Comparison of ENCODE assay signal across 24 cellular contexts in genomic region chr21:15549671-15550070, GRCh38.
DNase-seq lines count a peak whose midpoint lies in the region; ATAC-seq, FAIRE-seq and TF ChIP-seq lines count a peak whose summit lies in the region.
"Had no signal": no experiment of that assay in that cellular context is flagged by ENCODE, and none has a peak within 500 bp of the region (broad histone marks: within the 10 kb centered on the region; RNA-seq: fewer than 3 reads in every experiment).

No MANE protein-coding gene starts in this region.

- no peak for ATAC-seq in GM21723 (IDR thresholded peaks at IDR 0.05; ENCODE audit: unreplicated experiment)
- ATAC-seq: activated T-cell treated with anti-CD3 and anti-CD28 coated beads, Interleukin-2, amount 50 U/mL, for 4 hours; naive thymus-derived CD8-positive, alpha-beta T cell had no signal

- no peaks in the 10 kb centered on the region for H3K9me3 Mint-ChIP-seq in activated CD4-positive, alpha-beta T cell treated with anti-CD3 and anti-CD28 coated beads, Interleukin-2, amount 10 ng/mL, durations not matched to agents 24 days and 14 days
- H3K9me3 Mint-ChIP-seq: activated CD4-positive, alpha-beta memory T cell treated with anti-CD3 and anti-CD28 coated beads, Interleukin-2, amount 10 ng/mL, durations not matched to agents 7 days and 5 days; activated T-cell treated with anti-CD3 and anti-CD28 coated beads, Interleukin-2, amount 50 U/mL, for 4 hours; naive thymus-derived CD8-positive, alpha-beta T cell had no signal

- DNase-seq in activated CD4-positive, alpha-beta T cell treated with anti-CD3 and anti-CD28 coated beads, Interleukin-2, amount 10 ng/mL, durations not matched to agents 24 days and 14 days, result peak; percentile 9
- no peak for DNase-seq in activated CD4-positive, alpha-beta T cell treated with anti-CD3 and anti-CD28 coated beads, Interleukin-2, amount 50 U/mL, for 4 hours
- DNase-seq in NT2/D1 (ENCODE audit: low read depth, low spot score) (peak; percentile 23), fibroblast of pulmonary artery (ENCODE audit: low read depth) (peak; percentile 8), urothelium cell line (ENCODE audit: low spot score) (peak; percentile 43), GM12892 (ENCODE audit: insufficient read length) (no peak), SKM-1 (lab: John Stamatoyannopoulos, UW; ENCODE audit: unreplicated experiment) (no peak)
- DNase-seq: activated CD4-positive, alpha-beta memory T cell treated with anti-CD3 and anti-CD28 coated beads, Interleukin-2, amount 10 ng/mL, durations not matched to agents 7 days and 5 days; activated T-cell treated with anti-CD3 and anti-CD28 coated beads, Interleukin-2, amount 50 U/mL, for 4 hours; DMS153; KBM-7; naive thymus-derived CD8-positive, alpha-beta T cell; NCI-H1092 treated with DMSO at 0.1 percent for 48 hours; NCI-H524 treated with DMSO at 0.1 percent for 48 hours; Right ventricle myocardium superior; T-helper 1 cell; WERI-Rb-1 had no signal

- H3K4me1 ChIP-seq in NT2/D1 (ENCODE audit: insufficient read depth, insufficient read length), result no peaks in the 10 kb centered on the region
- H3K4me1 ChIP-seq: HAP-1 had no signal

- H3K9ac ChIP-seq in NT2/D1 (ENCODE audit: insufficient read length, low read depth), result no peak overlapping the region

- FAIRE-seq in urothelium cell line (lab: Jason Lieb, UNC), result no peak
- no peak for FAIRE-seq in GM12892 (lab: Jason Lieb, UNC)
- FAIRE-seq: islet of Langerhans had no signal

- no peak overlapping the region for H3K4me3 Mint-ChIP-seq in activated CD4-positive, alpha-beta T cell treated with anti-CD3 and anti-CD28 coated beads, Interleukin-2, amount 10 ng/mL, durations not matched to agents 24 days and 14 days
- H3K4me3 Mint-ChIP-seq: activated CD4-positive, alpha-beta memory T cell treated with anti-CD3 and anti-CD28 coated beads, Interleukin-2, amount 10 ng/mL, durations not matched to agents 7 days and 5 days; activated naive CD8-positive, alpha-beta T cell; activated T-cell treated with anti-CD3 and anti-CD28 coated beads, Interleukin-2, amount 50 U/mL, for 4 hours; naive thymus-derived CD8-positive, alpha-beta T cell had no signal

- H3K27me3 Mint-ChIP-seq in activated CD4-positive, alpha-beta T cell treated with anti-CD3 and anti-CD28 coated beads, Interleukin-2, amount 10 ng/mL, durations not matched to agents 24 days and 14 days, result peaks cover 2% of the 10 kb centered on the region
- H3K27me3 Mint-ChIP-seq: activated CD4-positive, alpha-beta memory T cell treated with anti-CD3 and anti-CD28 coated beads, Interleukin-2, amount 10 ng/mL, durations not matched to agents 7 days and 5 days; activated naive CD8-positive, alpha-beta T cell; naive thymus-derived CD8-positive, alpha-beta T cell; progenitor cell of endocrine pancreas had no signal

- intact Hi-C loops in activated CD4-positive, alpha-beta T cell treated with anti-CD3 and anti-CD28 coated beads, Interleukin-2, amount 10 ng/mL, durations not matched to agents 24 days and 14 days (cut with micrococcal nuclease), result no loop called here

- H3K27me3 ChIP-seq in NT2/D1 (ENCODE audit: insufficient read depth, insufficient read length), result no peaks in the 10 kb centered on the region
- H3K27me3 ChIP-seq: cardiac muscle cell had no signal

- H3K36me3 Mint-ChIP-seq in activated CD4-positive, alpha-beta T cell treated with anti-CD3 and anti-CD28 coated beads, Interleukin-2, amount 10 ng/mL, durations not matched to agents 24 days and 14 days (ENCODE audit: low read depth), result no peaks in the 10 kb centered on the region
- H3K36me3 Mint-ChIP-seq: activated naive CD8-positive, alpha-beta T cell; naive thymus-derived CD8-positive, alpha-beta T cell had no signal

- H3K4me3 ChIP-seq in NT2/D1 (ENCODE audit: insufficient read length, low read depth), result no peak overlapping the region
- H3K4me3 ChIP-seq in fibroblast of pulmonary artery (replicated peaks; ENCODE audit: low read depth, low read length), result no peak overlapping the region
- H3K4me3 ChIP-seq: cardiac muscle cell, HAP-1, smooth muscle cell had no signal

- H3K9me3 ChIP-seq in NT2/D1 (ENCODE audit: insufficient read depth, low read length), result 0 out of 2 replicates have a peak, but pooled peaks cover 5% of the 10 kb centered on the region
- H3K9me3 ChIP-seq: HAP-1 had no signal

- H3K4me1 Mint-ChIP-seq in activated CD4-positive, alpha-beta T cell treated with anti-CD3 and anti-CD28 coated beads, Interleukin-2, amount 10 ng/mL, durations not matched to agents 24 days and 14 days, result no peaks in the 10 kb centered on the region
- H3K4me1 Mint-ChIP-seq: activated CD4-positive, alpha-beta memory T cell treated with anti-CD3 and anti-CD28 coated beads, Interleukin-2, amount 10 ng/mL, durations not matched to agents 7 days and 5 days had no signal

- H3K27ac Mint-ChIP-seq in activated CD4-positive, alpha-beta T cell treated with anti-CD3 and anti-CD28 coated beads, Interleukin-2, amount 10 ng/mL, durations not matched to agents 24 days and 14 days, result no peak overlapping the region
- H3K27ac Mint-ChIP-seq: activated CD4-positive, alpha-beta memory T cell treated with anti-CD3 and anti-CD28 coated beads, Interleukin-2, amount 10 ng/mL, durations not matched to agents 7 days and 5 days; activated naive CD8-positive, alpha-beta T cell; naive thymus-derived CD8-positive, alpha-beta T cell; progenitor cell of endocrine pancreas had no signal

- TF ChIP-seq CTCF in fibroblast of pulmonary artery (IDR thresholded peaks at IDR 0.05; ENCODE audit: low read length, missing control alignments), result no peak

- TF ChIP-seq POLR2A in GM12892 (IDR thresholded peaks at IDR 0.05; ENCODE audit: low read depth, low read length), result no peak

- no peaks in the 10 kb centered on the region for H3K36me3 ChIP-seq in NT2/D1 (ENCODE audit: insufficient read depth, insufficient read length, low read length)
- H3K36me3 ChIP-seq: cardiac muscle cell, HAP-1, WERI-Rb-1 had no signal

Comparison
In these comparisons a context has a peak if more than half of its experiments do, and no peak if none do; other contexts are left out.
1. DNase-seq: peak in activated CD4-positive, alpha-beta T cell treated with anti-CD3 and anti-CD28 coated beads, Interleukin-2, amount 10 ng/mL, durations not matched to agents 24 days and 14 days (single experiment), NT2/D1 (single experiment), fibroblast of pulmonary artery (single experiment) and urothelium cell line (single experiment); none in activated CD4-positive, alpha-beta T cell treated with anti-CD3 and anti-CD28 coated beads, Interleukin-2, amount 50 U/mL, for 4 hours (0 of 2), GM12892 (single experiment) and SKM-1 (single experiment).